Comparison of ENCODE assay signal across 23 cellular contexts in the genomic region with DNA sequence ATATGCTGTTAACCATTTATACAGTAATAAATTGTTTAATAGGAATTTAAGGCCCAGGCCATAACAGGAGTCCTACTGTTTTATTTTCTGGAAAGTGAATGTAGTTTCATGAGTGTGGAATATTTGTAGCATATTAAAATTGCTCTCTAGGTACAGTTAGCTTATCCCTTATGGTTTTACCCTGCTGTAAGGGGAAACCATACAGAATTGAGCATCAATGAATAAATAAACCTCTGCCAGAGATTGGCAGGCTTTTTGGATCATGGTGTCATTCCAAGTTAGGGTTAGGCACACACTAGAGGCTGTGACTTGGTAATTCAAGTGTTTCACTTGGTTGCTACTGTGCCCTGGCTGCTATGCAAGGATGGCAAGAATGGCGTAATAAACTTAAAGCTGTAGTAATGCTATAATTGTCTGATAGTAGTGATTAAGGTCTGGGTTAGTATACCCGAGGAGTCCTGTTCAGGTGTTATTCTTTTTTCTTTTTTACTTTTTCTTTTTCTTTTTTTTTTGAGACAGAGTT. TPM values are rescaled to one million over a fixed set of nuclear protein-coding genes. Genes with fewer than 3 reads are reported as not detected.
DNase-seq lines count a peak whose midpoint lies in the region; ATAC-seq and TF ChIP-seq lines count a peak whose summit lies in the region.
"Had no signal": no experiment of that assay in that cellular context is flagged by ENCODE, and none has a peak within 500 bp of the region (broad histone marks: within the 10 kb centered on the region; RNA-seq: fewer than 3 reads in every experiment).

No MANE protein-coding gene starts in this region.

- no peak overlapping the region for H2BK12ac ChIP-seq in trophoblast cell (ENCODE audit: low read length)

- H3K27me3 Mint-ChIP-seq in Calu3 (ENCODE audit: unreplicated experiment): no peaks in the 10 kb centered on the region
- H3K27me3 Mint-ChIP-seq: CD4-positive, alpha-beta memory T cell had no signal

- no peak overlapping the region for H3K14ac ChIP-seq in trophoblast cell (ENCODE audit: low read length)

- H3K4me1 ChIP-seq in trophoblast cell (ENCODE audit: control insufficient read depth in 1 of 2, insufficient read depth in 2 of 2, low read length in 2 of 2): no peaks in the 10 kb centered on the region
- H3K4me1 ChIP-seq: BLaER1, Peyer's patch had no signal

- H3K27ac Mint-ChIP-seq in Calu3 (ENCODE audit: unreplicated experiment): no peak overlapping the region
- H3K27ac Mint-ChIP-seq: CD4-positive, alpha-beta memory T cell had no signal

- no peak overlapping the region for H4K12ac ChIP-seq in trophoblast cell (ENCODE audit: low read depth, low read length)

- H3K4me3 ChIP-seq in LNCaP clone FGC (ENCODE audit: low read depth, low read length): no peak overlapping the region
- no peak overlapping the region for H3K4me3 ChIP-seq in trophoblast cell (ENCODE audit: low read depth, low read length)
- H3K4me3 ChIP-seq: BLaER1, Peyer's patch had no signal

- DNase-seq in GM03348 (ENCODE audit: low spot score): peak; percentile 13
- peak; percentile 69 for DNase-seq in LNCaP clone FGC (ENCODE audit: low read depth)
- DNase-seq in trophoblast cell: no peak
- no peak for DNase-seq in C1 segment of cervical spinal cord (lab: John Stamatoyannopoulos, UW)
- DNase-seq in Calu3: no peak
- no peak for DNase-seq in activated CD4-positive, alpha-beta T cell treated with anti-CD3 and anti-CD28 coated beads, Interleukin-2, amount 50 U/mL, for 4 hours
- no peak for DNase-seq in NCI-H2171 (lab: John Stamatoyannopoulos, UW)
- DNase-seq: Caco-2; CD4-positive, alpha-beta memory T cell; DND-41; GOT3; HCEC 1CT; Karpas-422; MM.1S; NCI-H1105; NCI-H146; NCI-H2029 treated with DMSO at 0.1 percent for 48 hours; NCI-H2171 treated with DMSO at 0.1 percent for 48 hours; NCI-H524 treated with DMSO at 0.1 percent for 48 hours; NCI-H82; Peyer's patch had no signal

- H4K8ac ChIP-seq in trophoblast cell (ENCODE audit: low read depth, low read length): no peak overlapping the region

- no peak overlapping the region for H2AK5ac ChIP-seq in trophoblast cell (ENCODE audit: low read length)

- peak; percentile 39 for ATAC-seq in esophagus mucosa

- H3K36me3 Mint-ChIP-seq in Calu3 (ENCODE audit: insufficient read depth, unreplicated experiment): no peaks in the 10 kb centered on the region

- H3K18ac ChIP-seq in trophoblast cell (ENCODE audit: low read length): no peak overlapping the region

- TF ChIP-seq CTCF in LNCaP clone FGC (IDR thresholded peaks at IDR 0.05; ENCODE audit: control insufficient read depth, extremely low read depth, insufficient read depth): no peak
- TF ChIP-seq CTCF in Calu3 (IDR thresholded peaks at IDR 0.05; ENCODE audit: unreplicated experiment): no peak

- H3K27ac ChIP-seq in trophoblast cell (ENCODE audit: low read depth, low read length): no peak overlapping the region
- H3K27ac ChIP-seq: BLaER1, Peyer's patch had no signal

- no peak overlapping the region for H3K4me3 Mint-ChIP-seq in Calu3 (ENCODE audit: low read depth, unreplicated experiment)
- H3K4me3 Mint-ChIP-seq: CD4-positive, alpha-beta memory T cell had no signal

- CTCF ChIA-PET in Calu3 (lab: Charles Lee): no interaction called here

- peak overlapping the region; percentile 68 for H3K4ac ChIP-seq in trophoblast cell (ENCODE audit: low read depth, low read length)

- WGBS in trophoblast cell (ENCODE audit: extremely low coverage, insufficient coverage, insufficient read length): no CpG with 5 or more reads among the region's 2 CpGs

- H4K91ac ChIP-seq in trophoblast cell (ENCODE audit: low read depth, low read length): no peak overlapping the region

- no peaks in the 10 kb centered on the region for H3K9me3 Mint-ChIP-seq in Calu3 (ENCODE audit: low read depth, unreplicated experiment)
- H3K9me3 Mint-ChIP-seq: CD4-positive, alpha-beta memory T cell had no signal

- no peak overlapping the region for H3K9ac ChIP-seq in trophoblast cell (ENCODE audit: low read length)
- H3K9ac ChIP-seq: BLaER1 had no signal

- H2AFZ ChIP-seq in trophoblast cell (ENCODE audit: insufficient read depth, low read length, poor library complexity): no peak overlapping the region

- no peak overlapping the region for H3K4me2 ChIP-seq in trophoblast cell (ENCODE audit: low read length)
- H3K4me2 ChIP-seq: BLaER1 had no signal

- H3K9me3 ChIP-seq in trophoblast cell (ENCODE audit: insufficient read depth, low read depth, low read length): no peaks in the 10 kb centered on the region
- H3K9me3 ChIP-seq: BLaER1, Caco-2, Peyer's patch had no signal

- H3K4me1 Mint-ChIP-seq in Calu3 (ENCODE audit: low read depth, unreplicated experiment): peaks cover 7% of the 10 kb centered on the region

- H3K27me3 ChIP-seq in trophoblast cell (ENCODE audit: insufficient read depth, low read length): no peaks in the 10 kb centered on the region
- H3K27me3 ChIP-seq: BLaER1, Peyer's patch had no signal

- H3K79me1 ChIP-seq in trophoblast cell (ENCODE audit: low read length): no peaks in the 10 kb centered on the region

- intact Hi-C loops in Calu3 (cut with micrococcal nuclease; ENCODE audit: unreplicated experiment): no loop called here

- H2BK5ac ChIP-seq in trophoblast cell (ENCODE audit: low read depth, low read length, poor library complexity): no peak overlapping the region

- peaks cover 19% of the 10 kb centered on the region for H3K79me2 ChIP-seq in trophoblast cell (ENCODE audit: control insufficient read depth, insufficient read depth, low read length, poor library complexity)

- BruUV-seq in Calu3 (replicated peaks; lab: Mats Ljungman, UMichigan): no TSS peak

- no peak overlapping the region for H2BK120ac ChIP-seq in trophoblast cell (ENCODE audit: insufficient read depth, low read length, poor library complexity)

- H3K23ac ChIP-seq in trophoblast cell (ENCODE audit: low read length): no peak overlapping the region

- H3K36me3 ChIP-seq in trophoblast cell (ENCODE audit: control insufficient read depth in 1 of 2, insufficient read depth in 2 of 2, low read length in 2 of 2): peaks cover 6 to 7% of the 10 kb centered on the region in 2 experiments
- H3K36me3 ChIP-seq: Peyer's patch had no signal

RNA-seq across cellular contexts. Expression of a gene that starts 30.4 kb away (rescaled TPM):
- total RNA-seq in esophagus mucosa (22.7 TPM), Calu3 (2022) (40.3 and 50.1 TPM in 2 replicates)
- 49.8 and 50.0 TPM in 2 replicates for polyA plus RNA-seq in trophoblast cell (2013)

Comparison
In these comparisons a context has a peak if more than half of its experiments do, and no peak if none do; other contexts are left out.
1. DNase-seq: peak in GM03348 (single experiment) and LNCaP clone FGC (single experiment); none in trophoblast cell (0 of 2), C1 segment of cervical spinal cord (0 of 14), Calu3 (single experiment), activated CD4-positive, alpha-beta T cell treated with anti-CD3 and anti-CD28 coated beads, Interleukin-2, amount 50 U/mL, for 4 hours (0 of 2) and NCI-H2171 (single experiment).